13 cellular contexts compared by ENCODE assay signal in genomic region chr20:63787749-63788148, GRCh38.
"Had no signal": no experiment of that assay in that cellular context is flagged by ENCODE, and none has a peak within 500 bp of the region (broad histone marks: within the 10 kb centered on the region; RNA-seq: fewer than 3 reads in every experiment).

No MANE protein-coding gene starts in this region.

- H3K27ac ChIP-seq: pancreas had no signal

- DNase-seq: activated CD4-positive, alpha-beta T cell treated with anti-CD3 and anti-CD28 coated beads, Interleukin-2, amount 10 ng/mL, durations not matched to agents 24 days and 14 days; activated CD8-positive, alpha-beta memory T cell treated with anti-CD3 and anti-CD28 coated beads, Interleukin-2, amount 50 U/mL, for 48 hours; activated naive CD8-positive, alpha-beta T cell treated with anti-CD3 and anti-CD28 coated beads, Interleukin-2, amount 10 ng/mL, durations not matched to agents 7 days and 5 days; anterior cingulate cortex; kidney glomerular epithelial cell; mesendoderm; pancreas; stimulated activated CD4-positive, alpha-beta T cell treated with anti-CD3 and anti-CD28 coated beads, Interleukin-4, amount 100 ng/mL, for 1 hour; stimulated activated naive CD4-positive, alpha-beta T cell; substantia nigra; T-helper 17 cell; trophoblast cell had no signal

- H3K27me3 ChIP-seq: pancreas had no signal

- H3K36me3 Mint-ChIP-seq: activated naive CD8-positive, alpha-beta T cell treated with anti-CD3 and anti-CD28 coated beads, Interleukin-2, amount 10 ng/mL, durations not matched to agents 7 days and 5 days had no signal

- H3K4me3 Mint-ChIP-seq: activated CD4-positive, alpha-beta T cell treated with anti-CD3 and anti-CD28 coated beads, Interleukin-2, amount 10 ng/mL, durations not matched to agents 24 days and 14 days; activated naive CD8-positive, alpha-beta T cell treated with anti-CD3 and anti-CD28 coated beads, Interleukin-2, amount 10 ng/mL, durations not matched to agents 7 days and 5 days; T-helper 17 cell had no signal

- H3K4me3 ChIP-seq: pancreas had no signal

- ATAC-seq: esophagus mucosa, pancreas, T-helper 17 cell had no signal

- H3K27ac Mint-ChIP-seq: activated CD4-positive, alpha-beta T cell treated with anti-CD3 and anti-CD28 coated beads, Interleukin-2, amount 10 ng/mL, durations not matched to agents 24 days and 14 days; activated naive CD8-positive, alpha-beta T cell treated with anti-CD3 and anti-CD28 coated beads, Interleukin-2, amount 10 ng/mL, durations not matched to agents 7 days and 5 days; T-helper 17 cell had no signal

- H3K27me3 Mint-ChIP-seq: activated CD4-positive, alpha-beta T cell treated with anti-CD3 and anti-CD28 coated beads, Interleukin-2, amount 10 ng/mL, durations not matched to agents 24 days and 14 days; activated naive CD8-positive, alpha-beta T cell treated with anti-CD3 and anti-CD28 coated beads, Interleukin-2, amount 10 ng/mL, durations not matched to agents 7 days and 5 days had no signal

- H3K4me1 ChIP-seq: pancreas had no signal

- H3K4me1 Mint-ChIP-seq: T-helper 17 cell had no signal

- H3K9me3 Mint-ChIP-seq: activated CD4-positive, alpha-beta T cell treated with anti-CD3 and anti-CD28 coated beads, Interleukin-2, amount 10 ng/mL, durations not matched to agents 24 days and 14 days; activated naive CD8-positive, alpha-beta T cell treated with anti-CD3 and anti-CD28 coated beads, Interleukin-2, amount 10 ng/mL, durations not matched to agents 7 days and 5 days had no signal

- H3K9me3 ChIP-seq: pancreas had no signal
